ENCODE assay signal across 9 cellular contexts in the genomic region with DNA sequence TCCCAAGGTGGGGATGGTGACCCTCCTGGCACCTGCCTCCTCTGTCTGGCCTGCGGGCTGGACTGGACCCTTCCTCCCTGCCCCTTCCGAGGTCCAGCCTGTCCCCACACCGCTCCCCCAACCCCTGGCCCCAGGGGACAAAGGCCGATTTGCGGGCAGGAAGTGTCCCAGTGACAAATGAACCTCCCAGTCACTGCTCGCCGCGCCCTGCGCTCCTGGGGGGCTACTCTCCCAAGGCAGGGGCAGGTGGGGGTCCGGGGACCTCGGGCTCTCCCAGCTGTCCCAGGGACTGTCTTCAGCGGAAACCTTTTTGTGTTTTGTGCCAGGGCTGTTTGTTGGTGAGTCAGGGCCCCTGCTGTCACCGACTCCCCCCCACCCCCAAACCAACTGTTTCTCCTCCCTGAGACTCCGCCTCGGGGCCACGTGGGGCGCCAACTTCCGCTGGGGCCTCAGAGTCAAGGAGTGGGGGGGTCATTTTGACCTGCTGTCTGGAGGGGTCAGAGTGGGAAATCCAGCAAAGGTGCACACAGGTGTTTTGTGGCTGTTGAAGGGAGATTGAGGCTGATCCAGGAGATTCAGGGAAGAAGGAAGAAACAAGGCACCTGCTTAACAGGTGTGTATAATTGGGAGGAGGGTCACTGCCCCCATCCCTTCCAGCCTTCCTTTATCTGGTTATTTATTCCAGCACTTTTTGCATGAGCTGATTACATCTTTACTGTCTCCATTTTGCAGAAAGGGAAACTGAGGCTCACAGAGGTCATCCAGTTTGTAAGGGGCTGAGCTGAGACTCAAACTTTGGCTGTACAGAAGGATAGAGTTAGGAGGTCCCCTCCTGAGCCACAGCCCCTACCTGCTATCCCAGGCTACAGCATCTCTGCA. TPM values are rescaled to one million over a fixed set of nuclear protein-coding genes. Genes with fewer than 3 reads are reported as not detected.
DNase-seq lines count a peak whose midpoint lies in the region; ATAC-seq and TF ChIP-seq lines count a peak whose summit lies in the region.
"Had no signal": no experiment of that assay in that cellular context is flagged by ENCODE, and none has a peak within 500 bp of the region (broad histone marks: within the 10 kb centered on the region; RNA-seq: fewer than 3 reads in every experiment).

No MANE protein-coding gene starts in this region.

- intact Hi-C loops in Calu3 (cut with micrococcal nuclease; ENCODE audit: unreplicated experiment) (no loop called here), ovary (cut with DNase I) (no loop called here)

- H3K4me1 Mint-ChIP-seq in Calu3 (ENCODE audit: low read depth, unreplicated experiment) (peaks cover 11% of the 10 kb centered on the region), HFFc6 (ENCODE audit: low read depth) (peaks cover 13% of the 10 kb centered on the region)

- H3K4me3 ChIP-seq in ovary (peak overlapping the region; percentile 79), upper lobe of left lung (peak overlapping the region; percentile 74 to 92 (median 88))

- H3K4me3 Mint-ChIP-seq in Calu3 (ENCODE audit: low read depth, unreplicated experiment) (peak overlapping the region; percentile 75), HFFc6 (peak overlapping the region; percentile 86)

- H3K4me1 ChIP-seq in ovary (ENCODE audit: insufficient read depth) (peaks cover 6% of the 10 kb centered on the region), upper lobe of left lung (peaks cover 11 to 17% (median 15%) of the 10 kb centered on the region in 4 donors)

- H3K36me3 Mint-ChIP-seq in Calu3 (ENCODE audit: insufficient read depth, unreplicated experiment) (peaks cover 33% of the 10 kb centered on the region), HFFc6 (ENCODE audit: low read depth) (peaks cover 7% of the 10 kb centered on the region)

- H3K27me3 ChIP-seq in ovary (no peaks in the 10 kb centered on the region), upper lobe of left lung (no peaks in the 10 kb centered on the region)

- peak overlapping the region; percentile 80 to 87 for H3K27ac ChIP-seq in ovary
- peak overlapping the region; percentile 74 to 89 (median 86) for H3K27ac ChIP-seq in upper lobe of left lung

- H3K9me3 Mint-ChIP-seq in Calu3 (ENCODE audit: low read depth, unreplicated experiment), result no peaks in the 10 kb centered on the region
- H3K9me3 Mint-ChIP-seq in HFFc6, result no peaks in the 10 kb centered on the region

- H3K27ac Mint-ChIP-seq in Calu3 (ENCODE audit: unreplicated experiment) (peak overlapping the region; percentile 38), HFFc6 (peak overlapping the region; percentile 59)

- ATAC-seq in upper lobe of left lung (ENCODE audit: low FRiP score in 2 of 2), result peak; percentile 64 to 74

- TF ChIP-seq POLR2A in ovary (IDR thresholded peaks at IDR 0.05) (no peak), upper lobe of left lung (IDR thresholded peaks at IDR 0.05) (no peak)

- no peak for TF ChIP-seq EP300 in ovary (IDR thresholded peaks at IDR 0.05)
- no peak for TF ChIP-seq EP300 in upper lobe of left lung (IDR thresholded peaks at IDR 0.05)

- no peak for TF ChIP-seq CTCF in Calu3 (IDR thresholded peaks at IDR 0.05; ENCODE audit: unreplicated experiment)
- peak; percentile 49; the same call in 1 of the 2 replicates for TF ChIP-seq CTCF in HFFc6 (IDR thresholded peaks at IDR 0.05)
- no peak for TF ChIP-seq CTCF in ovary (IDR thresholded peaks at IDR 0.05)
- TF ChIP-seq CTCF in upper lobe of left lung (IDR thresholded peaks at IDR 0.05), result no peak

- WGBS in ovary, 3 donors, result 4 to 10% (median 6%) methylated on average over 15 to 18 of the region's 18 CpGs
- 0 to 1% methylated on average over 4 to 14 of the region's 18 CpGs for WGBS in upper lobe of left lung, 2 donors

- CTCF ChIA-PET in Calu3 (lab: Charles Lee), result interaction anchor here (0.6 kb wide), 1 partner anchor 482 kb away, joined by 10 read pairs; no protein-coding TSS in a partner anchor

- no peaks in the 10 kb centered on the region for H3K36me3 ChIP-seq in ovary
- H3K36me3 ChIP-seq in upper lobe of left lung, result peaks cover 0 to 14% (median 6%) of the 10 kb centered on the region in 4 donors

- BruUV-seq in Calu3 (replicated peaks; lab: Mats Ljungman, UMichigan), result TSS peak; percentile 22

- H3K9me3 ChIP-seq in ovary (no peaks in the 10 kb centered on the region), upper lobe of left lung (no peaks in the 10 kb centered on the region)

- DNase-seq in Calu3 (peak; percentile 53), HFFc6 (peak; percentile 39), RPMI7951 (ENCODE audit: low read depth) (peak; percentile 61), globus pallidus (ENCODE audit: low spot score) (peak; percentile 31), ovary (peak; percentile 63 to 73 (median 65)), upper lobe of left lung (peak; percentile 72 to 89), NCI-H2029 (lab: John Stamatoyannopoulos, UW) (no peak)
- DNase-seq in activated effector memory CD4-positive, alpha-beta T cell treated with Interleukin-2 at 50 U/mL for 16 hours, result peak; percentile 60

- H3K27me3 Mint-ChIP-seq in Calu3 (ENCODE audit: unreplicated experiment) (no peaks in the 10 kb centered on the region), HFFc6 (ENCODE audit: insufficient read depth) (peaks cover 2% of the 10 kb centered on the region; the same call in 1 of the 2 replicates)

RNA-seq across cellular contexts. Expression of a gene that starts 0.8 kb away (rescaled TPM):
- total RNA-seq in Calu3 (2022) (27.9 and 42.0 TPM in 2 replicates), ovary (10 to 100 TPM in 6 of 7 donors, 1 to 10 TPM in 1; 9.3 to 64.5 (median 50.3) TPM), upper lobe of left lung (10 to 100 TPM; 15.5 to 42.8 (median 28.1) TPM)
- total RNA-seq in HFFc6 (2021; fragmentation: NEBNext Ultra II Directional; extraction: Animal tissue kit (Norgen Biotek cat#: 25700)), result 10 to 100 TPM; 30.5 to 54.1 (median 32.4) TPM
- 10.7 and 11.9 TPM in 2 replicates for total RNA-seq in RPMI7951 (2014; rRNA removed; shearing (Covaris generic))
- polyA plus RNA-seq in ovary, result 10 to 100 TPM; 13.8 to 16.9 TPM

RNA-seq across cellular contexts. Expression of a gene that starts 18.4 kb away (rescaled TPM):
- 111 and 115 TPM in 2 replicates for total RNA-seq in Calu3 (2022)
- 100 to 1,000 TPM; 175 to 217 (median 202) TPM for total RNA-seq in HFFc6 (2021; fragmentation: NEBNext Ultra II Directional; extraction: Animal tissue kit (Norgen Biotek cat#: 25700))
- 385 and 496 TPM in 2 replicates for total RNA-seq in RPMI7951 (2014; rRNA removed; shearing (Covaris generic))
- 100 to 1,000 TPM in 1 of 7 donors, 10 to 100 TPM in 6; 45.0 to 121 (median 77.3) TPM for total RNA-seq in ovary
- polyA plus RNA-seq in ovary, result 10 to 100 TPM; 38.3 to 66.0 TPM
- total RNA-seq in upper lobe of left lung, result 100 to 1,000 TPM in 4 of 6 donors, 10 to 100 TPM in 2; 39.8 to 147 (median 107) TPM

RNA-seq across cellular contexts. Expression of a gene that starts 44.7 kb away (rescaled TPM):
- total RNA-seq in Calu3 (2022) (56.6 and 80.3 TPM in 2 replicates), ovary (10 to 100 TPM in 2 of 7 donors, 1 to 10 TPM in 5; 1.5 to 20.9 (median 3.7) TPM), upper lobe of left lung (100 to 1,000 TPM in 2 of 6 donors, 10 to 100 TPM in 4; 42.5 to 126 (median 68.7) TPM)
- total RNA-seq in HFFc6 (2021; fragmentation: NEBNext Ultra II Directional; extraction: Animal tissue kit (Norgen Biotek cat#: 25700)), result 10 to 100 TPM; 21.3 to 36.9 (median 24.9) TPM
- 1.4 and 1.6 TPM in 2 replicates for total RNA-seq in RPMI7951 (2014; rRNA removed; shearing (Covaris generic))
- polyA plus RNA-seq in ovary, result 1 to 10 TPM in 1 of 2 donors, under 1 TPM in 1; 0.67 to 2.7 TPM
- total RNA-seq: activated CD8-positive, alpha-beta memory T cell treated with anti-CD3 and anti-CD28 coated beads for 36 hours had no signal

RNA-seq across cellular contexts. Expression of a gene that starts 56.2 kb away (rescaled TPM):
- total RNA-seq in Calu3 (2022) (not detected in 2 replicates), ovary (1 to 10 TPM; 1.8 to 9.2 (median 2.4) TPM), upper lobe of left lung (10 to 100 TPM in 4 of 6 donors, 1 to 10 TPM in 2; 4.0 to 49.4 (median 24.0) TPM)
- not detected for total RNA-seq in HFFc6 (2021; fragmentation: NEBNext Ultra II Directional; extraction: Animal tissue kit (Norgen Biotek cat#: 25700))
- total RNA-seq in RPMI7951 (2014; rRNA removed; shearing (Covaris generic)), result not detected in 2 replicates
- polyA plus RNA-seq in ovary, result 1 to 10 TPM; 1.4 to 3.2 TPM
- total RNA-seq: activated CD8-positive, alpha-beta memory T cell treated with anti-CD3 and anti-CD28 coated beads for 36 hours had no signal

RNA-seq across cellular contexts. Expression of a gene that starts 59.8 kb away (rescaled TPM):
- total RNA-seq in Calu3 (2022) (44.9 and 60.9 TPM in 2 replicates), ovary (1,000 to 10,000 TPM in 2 of 7 donors, 100 to 1,000 TPM in 5; 163 to 1,260 (median 581) TPM), upper lobe of left lung (1,000 to 10,000 TPM in 1 of 6 donors, 100 to 1,000 TPM in 5; 281 to 1,101 (median 639) TPM)
- 10 to 100 TPM; 70.3 to 99.9 (median 91.7) TPM for total RNA-seq in HFFc6 (2021; fragmentation: NEBNext Ultra II Directional; extraction: Animal tissue kit (Norgen Biotek cat#: 25700))
- 22.0 and 60.8 TPM in 2 replicates for total RNA-seq in RPMI7951 (2014; rRNA removed; shearing (Covaris generic))
- polyA plus RNA-seq in ovary, result 100 to 1,000 TPM in 1 of 2 donors, 10 to 100 TPM in 1; 95.2 to 301 TPM
